10 cellular contexts compared by ENCODE assay signal in genomic region chr10:48671914-48672595, GRCh38. TPM values are rescaled to one million over a fixed set of nuclear protein-coding genes. Genes with fewer than 3 reads are reported as not detected.
DNase-seq lines count a peak whose midpoint lies in the region; ATAC-seq and TF ChIP-seq lines count a peak whose summit lies in the region.
"Had no signal": no experiment of that assay in that cellular context is flagged by ENCODE, and none has a peak within 500 bp of the region (broad histone marks: within the 10 kb centered on the region; RNA-seq: fewer than 3 reads in every experiment).

No MANE protein-coding gene starts in this region.

- H4K20me1 ChIP-seq in hepatocyte (ENCODE audit: insufficient read depth, poor library complexity, severe bottlenecking) (no peaks in the 10 kb centered on the region), GM23248 (ENCODE audit: insufficient read depth) (no peaks in the 10 kb centered on the region)

- H3K79me2 ChIP-seq in hepatocyte (no peaks in the 10 kb centered on the region), GM23248 (ENCODE audit: insufficient read depth) (no peaks in the 10 kb centered on the region)

- peak; percentile 34 for ATAC-seq in HG03103 (IDR thresholded peaks at IDR 0.05; ENCODE audit: low read depth, unreplicated experiment)
- ATAC-seq: activated T-helper 17 cell treated with anti-CD3 and anti-CD28 coated beads, Interleukin-2, amount 50 U/mL, for 72 hours had no signal

- 78% methylated on average over 26 of the region's 26 CpGs for WGBS in hepatocyte (ENCODE audit: low lambda C conversion rate, missing lambda C conversion rate)
- 69 to 71% methylated on average over 26 of the region's 26 CpGs for WGBS in GM23248 (ENCODE audit: low coverage in 1 of 2, low lambda C conversion rate in 2 of 2, missing lambda C conversion rate in 2 of 2), 2 experiments

- H3K27me3 Mint-ChIP-seq in Caco-2 (ENCODE audit: insufficient read depth, unreplicated experiment): peaks cover 13% of the 10 kb centered on the region

- in situ Hi-C loops in ACHN (cut with HindIII; ENCODE audit: low pct_ligation_motif_present, low pct_unique_long_range_greater_than_20kb, low sequenced_read_pairs) (no loop called here), GM23248 (cut with MboI) (loop anchor here (25.0 kb wide), 1 partner anchor 490 kb away; no protein-coding TSS in a partner anchor)

- H3K4me3 ChIP-seq in GM12875 (ENCODE audit: low read depth, low read length) (peak overlapping the region; percentile 47), hepatocyte (no peak overlapping the region), GM23248 (no peak overlapping the region), Caco-2 (ENCODE audit: low read depth, low read length) (no peak overlapping the region)

- no peaks in the 10 kb centered on the region for H3K36me3 ChIP-seq in hepatocyte (replicated peaks; ENCODE audit: insufficient read depth, low read depth)
- H3K36me3 ChIP-seq in GM23248 (ENCODE audit: low read depth): no peaks in the 10 kb centered on the region
- no peaks in the 10 kb centered on the region for H3K36me3 ChIP-seq in Caco-2 (ENCODE audit: control insufficient read depth, insufficient read depth, low read length)

- POLR2A ChIA-PET in Caco-2 (lab: Charles Lee): no interaction called here

- H3K9me3 ChIP-seq in hepatocyte (ENCODE audit: low read depth) (no peaks in the 10 kb centered on the region), GM23248 (ENCODE audit: low read depth) (no peaks in the 10 kb centered on the region), Caco-2 (0 out of 2 replicates have a peak, but pooled peaks cover 4% of the 10 kb centered on the region)

- H3K27ac ChIP-seq in hepatocyte (no peak overlapping the region), GM23248 (no peak overlapping the region)

- H3K27me3 ChIP-seq in hepatocyte (no peaks in the 10 kb centered on the region), GM23248 (replicated peaks; ENCODE audit: insufficient read depth) (peaks cover 9% of the 10 kb centered on the region; the same call in 1 of the 2 replicates), Caco-2 (replicated peaks; ENCODE audit: control insufficient read depth, insufficient read depth, low read length) (no peaks in the 10 kb centered on the region)

- H3F3A ChIP-seq in GM23248 (ENCODE audit: insufficient read depth): no peaks in the 10 kb centered on the region

- no peak overlapping the region for H2AFZ ChIP-seq in hepatocyte
- no peak overlapping the region for H2AFZ ChIP-seq in GM23248

- no peak overlapping the region for H3K27ac Mint-ChIP-seq in Caco-2 (ENCODE audit: unreplicated experiment)
- H3K27ac Mint-ChIP-seq: activated T-helper 17 cell treated with anti-CD3 and anti-CD28 coated beads, Interleukin-2, amount 50 U/mL, for 72 hours had no signal

- BruUV-seq in Caco-2 (replicated peaks; lab: Mats Ljungman, UMichigan): no TSS peak

- no peaks in the 10 kb centered on the region for H3K4me1 ChIP-seq in hepatocyte (ENCODE audit: insufficient read depth)
- H3K4me1 ChIP-seq in GM23248 (ENCODE audit: insufficient read depth): no peaks in the 10 kb centered on the region
- H3K4me1 ChIP-seq in Caco-2: no peaks in the 10 kb centered on the region

- H3K4me1 Mint-ChIP-seq in Caco-2 (ENCODE audit: low read depth, unreplicated experiment): no peaks in the 10 kb centered on the region
- H3K4me1 Mint-ChIP-seq: activated T-helper 17 cell treated with anti-CD3 and anti-CD28 coated beads, Interleukin-2, amount 50 U/mL, for 72 hours had no signal

- H3K9ac ChIP-seq in GM23248: no peak overlapping the region

- H3K4me2 ChIP-seq in hepatocyte: peak overlapping the region; percentile 25
- no peak overlapping the region for H3K4me2 ChIP-seq in GM23248 (ENCODE audit: unreplicated experiment)

- intact Hi-C loops in Caco-2 (cut with micrococcal nuclease; ENCODE audit: unreplicated experiment): no loop called here

- peaks cover 2% of the 10 kb centered on the region for H3K9me3 Mint-ChIP-seq in Caco-2 (ENCODE audit: unreplicated experiment)
- H3K9me3 Mint-ChIP-seq: activated T-helper 17 cell treated with anti-CD3 and anti-CD28 coated beads, Interleukin-2, amount 50 U/mL, for 72 hours had no signal

- DNase-seq in GM20000 (ENCODE audit: low spot score) (peak; percentile 64), hepatocyte (ENCODE audit: low spot score) (no peak), ACHN (no peak), GM23248 (no peak), Caco-2 (no peak)
- DNase-seq in effector CD4-positive, alpha-beta T cell: no peak
- DNase-seq: SIG-M5 had no signal

- no peak overlapping the region for H3K4me3 Mint-ChIP-seq in Caco-2 (ENCODE audit: unreplicated experiment)
- H3K4me3 Mint-ChIP-seq: activated T-helper 17 cell treated with anti-CD3 and anti-CD28 coated beads, Interleukin-2, amount 50 U/mL, for 72 hours had no signal

- H3K9me2 ChIP-seq in hepatocyte (replicated peaks; ENCODE audit: insufficient read depth) (no peaks in the 10 kb centered on the region), GM23248 (ENCODE audit: insufficient read depth) (no peaks in the 10 kb centered on the region)

- H3K36me3 Mint-ChIP-seq in Caco-2 (ENCODE audit: insufficient read depth, unreplicated experiment): peaks cover 6% of the 10 kb centered on the region

- no peak for TF ChIP-seq CTCF in GM12875 (IDR thresholded peaks at IDR 0.05; ENCODE audit: borderline replicate concordance, insufficient read depth, low read depth, low read length)
- TF ChIP-seq CTCF in GM20000 (IDR thresholded peaks at IDR 0.05; ENCODE audit: extremely low read depth, missing control alignments): no peak
- no peak for TF ChIP-seq CTCF in hepatocyte (IDR thresholded peaks at IDR 0.05; ENCODE audit: poor library complexity)
- no peak for TF ChIP-seq CTCF in Caco-2 (IDR thresholded peaks at IDR 0.05; ENCODE audit: insufficient read depth in 1 of 2, low read depth in 1 of 2, low read length in 1 of 2, severe bottlenecking in 1 of 2, unreplicated experiment in 1 of 2)

- CTCF ChIA-PET in Caco-2 (lab: Charles Lee): no interaction called here

RNA-seq across cellular contexts. Expression of gene WDFY4, which starts 12.6 kb away (rescaled TPM):
- total RNA-seq in hepatocyte (0.36 and 0.43 TPM in 2 replicates), Caco-2 (2022) (not detected in 2 replicates)
- polyA plus RNA-seq in hepatocyte (0.91 TPM in 1 of 2 replicates, not detected in the other), GM23248 (2016; fragmentation: Nextera tagmentation; extraction: Ambion mirVana) (0.05 TPM in 1 of 2 replicates, not detected in the other)
- not detected in 2 replicates for total RNA-seq in GM23248 (2014; rRNA removed; shearing (Covaris generic))
